Comparison of ENCODE assay signal across 13 cellular contexts in the genomic region with DNA sequence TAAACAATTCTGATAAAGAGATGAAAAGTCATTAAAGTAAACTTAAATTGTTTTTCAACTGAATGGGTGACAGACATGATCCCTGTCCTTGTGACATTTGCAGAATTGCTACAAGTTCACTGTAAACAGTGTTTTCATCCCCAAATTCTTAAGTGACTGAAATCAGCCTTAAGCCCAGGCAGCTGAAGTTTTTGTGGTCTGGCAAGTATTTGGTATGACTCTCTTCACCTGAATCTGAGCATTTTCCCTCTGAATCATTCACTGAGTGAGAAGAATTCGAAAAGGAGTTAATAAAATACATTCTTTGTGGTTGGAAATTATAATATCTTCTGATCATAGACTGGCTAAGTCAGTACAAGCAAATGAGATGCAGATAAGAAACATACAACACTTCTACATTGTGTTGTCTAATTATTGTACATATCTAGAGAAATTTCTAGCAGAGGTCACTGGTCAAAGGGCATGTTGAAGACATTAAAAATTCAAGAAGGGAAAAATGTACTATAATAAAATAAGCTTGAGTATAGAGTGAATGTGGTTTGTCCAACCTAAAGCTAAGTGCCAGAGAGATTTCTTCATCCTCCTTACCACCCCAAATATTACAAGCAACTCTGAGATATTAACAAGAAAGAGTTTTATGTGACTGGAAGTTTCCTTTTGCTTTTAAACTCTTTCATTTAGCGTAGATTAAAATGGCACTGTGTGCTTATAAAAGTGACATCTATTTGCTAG.
DNase-seq lines count a peak whose midpoint lies in the region; ATAC-seq and TF ChIP-seq lines count a peak whose summit lies in the region.
"Had no signal": no experiment of that assay in that cellular context is flagged by ENCODE, and none has a peak within 500 bp of the region (broad histone marks: within the 10 kb centered on the region; RNA-seq: fewer than 3 reads in every experiment).

No MANE protein-coding gene starts in this region.

- H3K27me3 Mint-ChIP-seq in osteocyte (ENCODE audit: unreplicated experiment), result no peaks in the 10 kb centered on the region
- H3K27me3 Mint-ChIP-seq in nephron progenitor cell (ENCODE audit: low read depth, poor library complexity), result peaks cover 4% of the 10 kb centered on the region
- H3K27me3 Mint-ChIP-seq: activated T-cell treated with anti-CD3 and anti-CD28 coated beads, Interleukin-2, amount 50 U/mL, for 24 hours had no signal

- H3K79me2 ChIP-seq in PC-3 (ENCODE audit: low read length), result no peaks in the 10 kb centered on the region

- ATAC-seq in PC-3 (peak; percentile 77), HG03460 (IDR thresholded peaks at IDR 0.05; ENCODE audit: unreplicated experiment) (no peak), HG03135 (IDR thresholded peaks at IDR 0.05; ENCODE audit: unreplicated experiment) (no peak), GM18873 (IDR thresholded peaks at IDR 0.05; ENCODE audit: low FRiP score, unreplicated experiment) (no peak)

- H3K27ac ChIP-seq in PC-3 (ENCODE audit: low read length), result peak overlapping the region; percentile 65
- H3K27ac ChIP-seq: prostate gland, thyroid gland had no signal

- no TSS peak for BruUV-seq in PC-3 (replicated peaks; lab: Mats Ljungman, UMichigan)

- H3K36me3 Mint-ChIP-seq in osteocyte (ENCODE audit: unreplicated experiment) (no peaks in the 10 kb centered on the region), nephron progenitor cell (ENCODE audit: low read depth) (no peaks in the 10 kb centered on the region)
- H3K36me3 Mint-ChIP-seq: CD8-positive, alpha-beta memory T cell had no signal

- H3K4me3 Mint-ChIP-seq in osteocyte (ENCODE audit: unreplicated experiment), result no peak overlapping the region
- H3K4me3 Mint-ChIP-seq in nephron progenitor cell, result no peak overlapping the region
- H3K4me3 Mint-ChIP-seq: activated T-cell treated with anti-CD3 and anti-CD28 coated beads, Interleukin-2, amount 50 U/mL, for 24 hours; CD8-positive, alpha-beta memory T cell had no signal

- no peaks in the 10 kb centered on the region for H4K20me1 ChIP-seq in PC-3 (ENCODE audit: low read length)

- H3K4me1 ChIP-seq in PC-3 (ENCODE audit: insufficient read depth, low read length), result peaks cover 47% of the 10 kb centered on the region
- H3K4me1 ChIP-seq: prostate gland had no signal

- no peaks in the 10 kb centered on the region for H3K27me3 ChIP-seq in PC-3 (ENCODE audit: low read length)
- H3K27me3 ChIP-seq: thyroid gland had no signal

- CTCF ChIA-PET in PC-3 (lab: Charles Lee), result no interaction called here

- H2AFZ ChIP-seq in PC-3 (ENCODE audit: low read length), result no peak overlapping the region

- H3K4me1 Mint-ChIP-seq in osteocyte (ENCODE audit: unreplicated experiment) (peaks cover 60% of the 10 kb centered on the region), nephron progenitor cell (no peaks in the 10 kb centered on the region)
- H3K4me1 Mint-ChIP-seq: CD8-positive, alpha-beta memory T cell had no signal

- peaks cover 8% of the 10 kb centered on the region for H3K9me3 Mint-ChIP-seq in osteocyte (ENCODE audit: unreplicated experiment)
- no peaks in the 10 kb centered on the region for H3K9me3 Mint-ChIP-seq in nephron progenitor cell
- H3K9me3 Mint-ChIP-seq: activated T-cell treated with anti-CD3 and anti-CD28 coated beads, Interleukin-2, amount 50 U/mL, for 24 hours had no signal

- no peaks in the 10 kb centered on the region for H3K9me3 ChIP-seq in PC-3 (ENCODE audit: low read length)
- H3K9me3 ChIP-seq: prostate gland, thyroid gland had no signal

- H3K4me3 ChIP-seq in PC-3 (ENCODE audit: low read length), result no peak overlapping the region
- no peak overlapping the region for H3K4me3 ChIP-seq in epithelial cell of esophagus (ENCODE audit: low read length)
- H3K4me3 ChIP-seq: prostate gland, thyroid gland had no signal

- no peak overlapping the region for H3K9ac ChIP-seq in PC-3 (ENCODE audit: low read length)

- peak overlapping the region; percentile 48 for H3K4me2 ChIP-seq in PC-3 (ENCODE audit: low read length)

- H3F3A ChIP-seq in PC-3 (ENCODE audit: low read length, unreplicated experiment), result peaks cover 7% of the 10 kb centered on the region

- no peaks in the 10 kb centered on the region for H3K9me2 ChIP-seq in PC-3 (replicated peaks; ENCODE audit: low read length)

- H3K27ac Mint-ChIP-seq in osteocyte (ENCODE audit: unreplicated experiment) (peak overlapping the region; percentile 89), nephron progenitor cell (no peak overlapping the region)
- H3K27ac Mint-ChIP-seq: activated T-cell treated with anti-CD3 and anti-CD28 coated beads, Interleukin-2, amount 50 U/mL, for 24 hours had no signal

- POLR2A ChIA-PET in PC-3 (lab: Charles Lee; ENCODE audit: unreplicated experiment), result interaction anchor here (0.7 kb wide), 1 partner anchor 807 kb away, joined by 3 read pairs; no protein-coding TSS in a partner anchor

- intact Hi-C loops in PC-3 (cut with micrococcal nuclease), result no loop called here

- in situ Hi-C loops in Caki2 (cut with HindIII; ENCODE audit: low pct_unique_long_range_greater_than_20kb, low sequenced_read_pairs), result no loop called here

- peak; percentile 61 for DNase-seq in Caki2 (ENCODE audit: low read depth)
- peak; percentile 94 for DNase-seq in PC-3
- DNase-seq in epithelial cell of esophagus (ENCODE audit: low read depth), result peak; percentile 79
- DNase-seq in osteocyte (ENCODE audit: extremely low spot score, unreplicated experiment), result no peak
- no peak for DNase-seq in nephron progenitor cell
- DNase-seq: activated T-cell treated with anti-CD3 and anti-CD28 coated beads, Interleukin-2, amount 50 U/mL, for 24 hours; CD8-positive, alpha-beta memory T cell; SHP77 had no signal

- H3K36me3 ChIP-seq in PC-3 (ENCODE audit: low read depth, low read length), result no peaks in the 10 kb centered on the region
- H3K36me3 ChIP-seq: prostate gland, thyroid gland had no signal

- TF ChIP-seq CTCF in PC-3 (conservative IDR thresholded peaks at IDR 0.05; ENCODE audit: low read depth, low read length) (no peak), epithelial cell of esophagus (IDR thresholded peaks at IDR 0.05; ENCODE audit: insufficient read depth, low read depth, low read length, missing control alignments) (no peak), osteocyte (IDR thresholded peaks at IDR 0.05) (no peak), nephron progenitor cell (IDR thresholded peaks at IDR 0.05) (no peak)

Comparison
In these comparisons a context has a peak if more than half of its experiments do, and no peak if none do; other contexts are left out.
1. DNase-seq: peak in Caki2 (single experiment), PC-3 (single experiment) and epithelial cell of esophagus (single experiment); none in osteocyte (single experiment) and nephron progenitor cell (single experiment).